Comparison of ENCODE assay signal across 8 cellular contexts in genomic region chr5:174045470-174046025, GRCh38. TPM values are rescaled to one million over a fixed set of nuclear protein-coding genes. Genes with fewer than 3 reads are reported as not detected.
A peak's percentile ranks its signal among the peaks of the same experiment; 100 is the strongest.
DNase-seq lines count a peak whose midpoint lies in the region; ATAC-seq and TF ChIP-seq lines count a peak whose summit lies in the region.

NSG2 (plus strand) TSS chr5:174045706; CDS start chr5:174046756, 1,050 bp downstream.

- no peak within 1 kb of the TSS for H3K27ac ChIP-seq in GM23338 (ENCODE audit: low read depth)
- H3K27ac ChIP-seq in OCI-LY7 (ENCODE audit: low read depth, low read length, poor library complexity, severe bottlenecking) = no peak within 1 kb of the TSS
- H3K27ac ChIP-seq in iPS DF 6.9 (ENCODE audit: low read length) = no peak within 1 kb of the TSS

- DNase-seq in GM10248 (ENCODE audit: extremely low spot score) (peak; percentile 66), GM23338 (ENCODE audit: low spot score) (peak; percentile 98), LHCN-M2 (ENCODE audit: low read depth) (peak; percentile 70), OCI-LY7 (ENCODE audit: low spot score) (peak; percentile 85), brain pericyte (ENCODE audit: low read depth, low spot score) (peak; percentile 5), iPS DF 6.9 (ENCODE audit: low read depth, low spot score) (peak; percentile 84), T1000 (lab: John Stamatoyannopoulos, UW) (no peak)
- peak; percentile 48 for DNase-seq in stimulated activated CD4-positive, alpha-beta T cell treated with anti-CD3 and anti-CD28 coated beads, Interleukin-15, amount 100 ng/mL, for 24 hours

- H3K4me1 ChIP-seq in GM23338 (ENCODE audit: insufficient read depth) (no peaks in the 10 kb centered on the region), OCI-LY7 (ENCODE audit: insufficient read depth, low read length, poor library complexity, severe bottlenecking) (no peaks in the 10 kb centered on the region), iPS DF 6.9 (ENCODE audit: control insufficient read depth, insufficient read depth, low read length) (no peaks in the 10 kb centered on the region)

- no CpG with 5 or more reads among the region's 17 CpGs for WGBS in iPS DF 6.9 (ENCODE audit: insufficient coverage, insufficient read length)

- H3K36me3 Mint-ChIP-seq in GM23338 (ENCODE audit: low read depth) = no peaks in the 10 kb centered on the region

- H3K4me2 ChIP-seq in GM23338 (no peak within 1 kb of the TSS), OCI-LY7 (ENCODE audit: low read length) (no peak within 1 kb of the TSS)

- no peak within 1 kb of the TSS for H3K27ac Mint-ChIP-seq in GM23338

- no peaks in the 10 kb centered on the region for H3K79me2 ChIP-seq in GM23338 (replicated peaks; ENCODE audit: insufficient read depth)
- H3K79me2 ChIP-seq in OCI-LY7 (ENCODE audit: insufficient read depth, low read depth, low read length) = no peaks in the 10 kb centered on the region

- intact Hi-C loops in OCI-LY7 (cut with micrococcal nuclease; ENCODE audit: unreplicated experiment) = loop anchor here (1.0 kb wide), 2 partner anchors 267 to 272 kb away; no protein-coding TSS in a partner anchor

- no peaks in the 10 kb centered on the region for H3F3A ChIP-seq in GM23338 (replicated peaks; ENCODE audit: low read depth)

- H3K36me3 ChIP-seq in GM23338 (ENCODE audit: insufficient read depth) (no peaks in the 10 kb centered on the region), OCI-LY7 (ENCODE audit: insufficient read depth, low read length) (no peaks in the 10 kb centered on the region), iPS DF 6.9 (ENCODE audit: control insufficient read depth, insufficient read depth, low read length) (no peaks in the 10 kb centered on the region)

- H2AFZ ChIP-seq in GM23338 = no peak within 1 kb of the TSS
- no peak within 1 kb of the TSS for H2AFZ ChIP-seq in OCI-LY7 (ENCODE audit: low read length)

- no peaks in the 10 kb centered on the region for H3K9me3 ChIP-seq in OCI-LY7 (ENCODE audit: low read length)
- H3K9me3 ChIP-seq in iPS DF 6.9 (ENCODE audit: control insufficient read depth, insufficient read depth, low read length) = no peaks in the 10 kb centered on the region

- no peak within 1 kb of the TSS for H3K4me3 Mint-ChIP-seq in GM23338

- POLR2A ChIA-PET in GM10248 (lab: Yijun Ruan, JAX) (interaction anchor here (0.6 kb wide), 1 partner anchor 496 kb away, joined by 6 read pairs; no protein-coding TSS in a partner anchor), OCI-LY7 (lab: Charles Lee) (interaction anchor here (0.6 to 1.2 kb wide), 2 partner anchors 13 to 496 kb away, joined by 3 read pairs; no protein-coding TSS in a partner anchor)

- H3K4me1 Mint-ChIP-seq in GM23338 = peaks cover 6% of the 10 kb centered on the region; the same call in 2 of the 3 replicates

- H4K20me1 ChIP-seq in GM23338 (replicated peaks; ENCODE audit: insufficient read depth) (no peaks in the 10 kb centered on the region), OCI-LY7 (ENCODE audit: insufficient read depth, low read length) (no peaks in the 10 kb centered on the region)

- peak; percentile 100 for ATAC-seq in GM23338

- no peaks in the 10 kb centered on the region for H3K9me3 Mint-ChIP-seq in GM23338

- no peaks in the 10 kb centered on the region for H3K9me2 ChIP-seq in GM23338 (ENCODE audit: insufficient read depth)
- H3K9me2 ChIP-seq in OCI-LY7 (ENCODE audit: insufficient read depth, low read length) = no peaks in the 10 kb centered on the region

- H3K27me3 ChIP-seq in GM23338 (ENCODE audit: insufficient read depth) (no peaks in the 10 kb centered on the region), iPS DF 6.9 (ENCODE audit: control insufficient read depth, insufficient read depth, low read length) (no peaks in the 10 kb centered on the region)

- H3K4me3 ChIP-seq in GM23338 = no peak within 1 kb of the TSS
- H3K4me3 ChIP-seq in OCI-LY7 (ENCODE audit: low read depth, low read length, poor library complexity, severe bottlenecking) = no peak within 1 kb of the TSS
- no peak within 1 kb of the TSS for H3K4me3 ChIP-seq in iPS DF 6.9 (ENCODE audit: low read length)

- BruUV-seq in OCI-LY7 (replicated peaks; lab: Mats Ljungman, UMichigan) = no TSS peak

- peaks cover 5% of the 10 kb centered on the region for H3K27me3 Mint-ChIP-seq in GM23338 (ENCODE audit: insufficient read depth, low read depth, poor library complexity)

- CTCF ChIA-PET in GM10248 (lab: Yijun Ruan, JAX) = interaction anchor here (0.6 to 4.8 kb wide), 14 partner anchors 10 to 429 kb away, joined by 3 to 80 read pairs (median 4); partner anchors contain the start of gene BOD1
- CTCF ChIA-PET in OCI-LY7 (lab: Charles Lee; ENCODE audit: unreplicated experiment) = interaction anchor here (1.5 to 1.7 kb wide), 2 partner anchors 11 to 265 kb away, joined by 4 read pairs; no protein-coding TSS in a partner anchor

- peak; percentile 61 for TF ChIP-seq CTCF in GM10248 (IDR thresholded peaks at IDR 0.05; ENCODE audit: control extremely low read depth, extremely low read depth, low read depth, missing control alignments)
- TF ChIP-seq CTCF in GM23338 (conservative IDR thresholded peaks at IDR 0.05; ENCODE audit: low read depth in 2 of 2) = peak; percentile 84 to 97
- TF ChIP-seq CTCF in OCI-LY7 (conservative IDR thresholded peaks at IDR 0.05; ENCODE audit: low read length) = peak; percentile 95

TF ChIP-seq in GM23338, 12 proteins besides CTCF, POLR2A, EP300 and RAD21 (continues in another document):
- TF ChIP-seq ZNF114 (CRISPR knock-in tag; IDR thresholded peaks at IDR 0.05) = no peak
- TF ChIP-seq NANOG (IDR thresholded peaks at IDR 0.05; ENCODE audit: borderline replicate concordance) = no peak
- peak; percentile 96 for TF ChIP-seq REST (IDR thresholded peaks at IDR 0.05; ENCODE audit: unreplicated experiment)
- peak; percentile 12; the same call in 1 of the 2 replicates for TF ChIP-seq CREB1 (CRISPR knock-in tag; IDR thresholded peaks at IDR 0.05; ENCODE audit: low read depth)

RNA-seq across cellular contexts. Expression of gene NSG2, which starts in this region (rescaled TPM):
- total RNA-seq in GM23338 (2014; rRNA removed; shearing (Covaris generic)) = not detected in 2 replicates
- polyA plus RNA-seq in GM23338 (2016; fragmentation: Nextera tagmentation; extraction: Ambion mirVana) = 0.16 TPM in 1 of 2 replicates, not detected in the other
- total RNA-seq in LHCN-M2 (2014; rRNA removed) (0.90 TPM in 1 of 2 replicates, not detected in the other), OCI-LY7 (2022) (not detected in 2 replicates)
- not detected for polyA plus RNA-seq in LHCN-M2 (2012)
- not detected in 2 replicates for total RNA-seq in OCI-LY7 (2014; rRNA removed; shearing (Covaris generic))

Comparison
In these comparisons a context has a peak if more than half of its experiments do, and no peak if none do; other contexts are left out.
1. Peak in DNase-seq and ATAC-seq in GM23338; RNA of the gene not detected or under 1 TPM.
2. Peak in DNase-seq in LHCN-M2; RNA of the gene not detected or under 1 TPM.
3. Peak in DNase-seq in OCI-LY7; RNA of the gene not detected or under 1 TPM.